Comparison of ENCODE assay signal across 33 cellular contexts in the genomic region with DNA sequence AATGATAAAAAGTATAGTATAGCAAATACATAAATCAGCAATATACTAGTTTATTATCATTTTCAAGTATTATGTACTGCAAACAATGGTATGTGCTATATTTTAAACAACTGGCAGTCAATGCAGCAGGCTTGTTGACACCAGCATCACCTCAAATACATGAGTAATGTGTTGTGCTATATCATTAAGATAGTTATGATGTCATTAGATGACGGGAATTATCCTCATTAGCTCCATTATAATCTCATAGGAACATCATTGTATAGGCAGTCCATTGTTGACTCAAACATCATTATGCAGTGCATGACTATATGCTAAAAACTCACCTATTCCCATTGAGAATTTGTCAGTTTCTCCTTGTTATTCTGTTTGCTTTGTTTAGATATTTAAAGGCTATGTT.
"Had no signal": no experiment of that assay in that cellular context is flagged by ENCODE, and none has a peak within 500 bp of the region (broad histone marks: within the 10 kb centered on the region; RNA-seq: fewer than 3 reads in every experiment).

No MANE protein-coding gene starts in this region.

- H3K9ac ChIP-seq: KMS-11 had no signal

- H3K4me3 ChIP-seq: MG63 had no signal

- DNase-seq: Karpas-422, Kasumi-1, MG63, MM.1S, MV-4-11, NCI-H1048, NCI-H1092, NCI-H1092 treated with DMSO at 0.1 percent for 48 hours, NCI-H1105, NCI-H1105 treated with DMSO at 0.1 percent for 48 hours, NCI-H1417 treated with DMSO at 0.1 percent for 48 hours, NCI-H1436, NCI-H1436 treated with DMSO at 0.1 percent for 48 hours, NCI-H146, NCI-H1694, NCI-H1694 treated with DMSO at 0.1 percent for 48 hours, NCI-H187, NCI-H187 treated with DMSO at 0.1 percent for 48 hours, NCI-H1930, NCI-H2029, NCI-H2029 treated with DMSO at 0.1 percent for 48 hours, NCI-H2107, NCI-H2171, NCI-H2171 treated with DMSO at 0.1 percent for 48 hours, NCI-H2227 treated with DMSO at 0.1 percent for 48 hours, NCI-H226, NCI-H345, NCI-H446, NCI-H446 treated with DMSO at 0.1 percent for 48 hours, NCI-H510A, NCI-H510A treated with DMSO at 0.1 percent for 48 hours, NCI-H524 had no signal

- H3K27me3 ChIP-seq: MG63 had no signal

- H3K4me2 ChIP-seq: KMS-11 had no signal

- H3K27ac ChIP-seq: KMS-11 had no signal

- H3K36me3 ChIP-seq: MG63 had no signal
